ENCODE assay signal across 9 cellular contexts in genomic region chr3:170178631-170179030, GRCh38. TPM values are rescaled to one million over a fixed set of nuclear protein-coding genes. Genes with fewer than 3 reads are reported as not detected.
DNase-seq lines count a peak whose midpoint lies in the region; ATAC-seq lines count a peak whose summit lies in the region.
"Had no signal": no experiment of that assay in that cellular context is flagged by ENCODE, and none has a peak within 500 bp of the region (broad histone marks: within the 10 kb centered on the region; RNA-seq: fewer than 3 reads in every experiment).

No MANE protein-coding gene starts in this region.

- peaks cover 4% of the 10 kb centered on the region for H3K36me3 Mint-ChIP-seq in T-helper 17 cell (ENCODE audit: low read depth)

- H3K9me3 ChIP-seq in T-helper 17 cell (ENCODE audit: control insufficient read depth, low read length, poor library complexity, severe bottlenecking): no peaks in the 10 kb centered on the region

- ATAC-seq in GM19452 (IDR thresholded peaks at IDR 0.05; ENCODE audit: unreplicated experiment) (peak; percentile 25), T-helper 17 cell (peak; percentile 70), HG02970 (IDR thresholded peaks at IDR 0.05; ENCODE audit: low FRiP score, unreplicated experiment) (no peak)

- no peaks in the 10 kb centered on the region for H3K27me3 Mint-ChIP-seq in T-helper 17 cell

- H3K4me3 Mint-ChIP-seq in T-helper 17 cell: peak overlapping the region; percentile 76

- H3K27ac Mint-ChIP-seq in T-helper 17 cell: peak overlapping the region; percentile 97

- H3K4me1 Mint-ChIP-seq in T-helper 17 cell: peaks cover 31% of the 10 kb centered on the region

- DNase-seq in T-helper 17 cell: peak; percentile 17 to 42 (median 32)
- DNase-seq in central memory CD4-positive, alpha-beta T cell: peak; percentile 72
- DNase-seq in stimulated activated CD8-positive, alpha-beta memory T cell treated with anti-CD3 and anti-CD28 coated beads, Interleukin-4, amount 100 ng/mL, for 24 hours (ENCODE audit: low read depth): peak; percentile 8
- DNase-seq in globus pallidus (ENCODE audit: low spot score): no peak
- no peak for DNase-seq in NCI-H2029 (lab: John Stamatoyannopoulos, UW)
- no peak for DNase-seq in pons (ENCODE audit: low spot score)
- DNase-seq: foreskin melanocyte had no signal

RNA-seq across cellular contexts. Expression of gene PHC3, which starts 2.9 kb away (rescaled TPM):
- total RNA-seq in T-helper 17 cell: 100 to 1,000 TPM; 124 to 134 TPM

RNA-seq across cellular contexts. Expression of gene PRKCI, which starts 43.6 kb away (rescaled TPM):
- total RNA-seq in T-helper 17 cell: 10 to 100 TPM; 18.0 to 18.7 TPM

Comparison
In these comparisons a context has a peak if more than half of its experiments do, and no peak if none do; other contexts are left out.
1. DNase-seq: peak in T-helper 17 cell (3 of 3), central memory CD4-positive, alpha-beta T cell (single experiment) and stimulated activated CD8-positive, alpha-beta memory T cell treated with anti-CD3 and anti-CD28 coated beads, Interleukin-4, amount 100 ng/mL, for 24 hours (single experiment); none in globus pallidus (single experiment), NCI-H2029 (single experiment) and pons (single experiment).